In the genomic region with DNA sequence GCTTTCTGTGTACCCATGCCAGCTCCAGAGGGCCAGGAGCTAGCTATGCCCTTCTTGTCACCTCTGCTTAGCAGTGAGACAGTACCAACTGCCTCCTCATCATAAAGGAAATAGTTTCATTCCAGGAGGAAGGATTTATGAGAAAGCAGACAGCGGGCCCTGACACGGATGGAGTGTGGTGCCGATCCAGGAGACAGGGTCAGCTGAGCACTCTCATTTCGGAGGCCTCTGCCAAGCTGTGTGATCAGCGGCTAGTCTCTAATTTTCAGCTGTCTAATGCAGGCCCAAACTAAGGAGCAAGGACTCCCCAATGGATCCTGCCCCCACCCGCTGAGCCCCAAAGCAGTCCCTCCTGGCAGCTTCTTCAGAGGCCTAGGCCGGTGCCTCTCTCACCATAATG, we compare ENCODE assay signal across 36 cellular contexts.
"Had no signal": no experiment of that assay in that cellular context is flagged by ENCODE, and none has a peak within 500 bp of the region (broad histone marks: within the 10 kb centered on the region; RNA-seq: fewer than 3 reads in every experiment).

No MANE protein-coding gene starts in this region.

- FAIRE-seq: bronchial epithelial cell, colon, endometrium, endothelial cell of umbilical vein, frontal cortex had no signal

- H3K27me3 ChIP-seq: adrenal gland, ascending aorta, brain microvascular endothelial cell had no signal

- H3K4me1 ChIP-seq: ascending aorta, esophagus squamous epithelium had no signal

- H3K36me3 Mint-ChIP-seq: activated CD4-positive, alpha-beta memory T cell treated with anti-CD3 and anti-CD28 coated beads for 36 hours; activated CD8-positive, alpha-beta memory T cell treated with anti-CD3 and anti-CD28 coated beads, Interleukin-2, amount 10 ng/mL, durations not matched to agents 7 days and 5 days; activated naive CD4-positive, alpha-beta T cell treated with anti-CD3 and anti-CD28 coated beads, Interleukin-2, amount 50 U/mL, for 24 hours; activated naive CD8-positive, alpha-beta T cell treated with anti-CD3 and anti-CD28 coated beads for 36 hours; T-cell had no signal

- H3K27ac ChIP-seq: adrenal gland, ascending aorta, brain microvascular endothelial cell, epithelial cell of prostate, esophagus squamous epithelium had no signal

- H3K4me1 Mint-ChIP-seq: activated CD4-positive, alpha-beta T cell treated with anti-CD3 and anti-CD28 coated beads for 36 hours; activated CD8-positive, alpha-beta memory T cell treated with anti-CD3 and anti-CD28 coated beads, Interleukin-2, amount 10 ng/mL, durations not matched to agents 7 days and 5 days; activated naive CD8-positive, alpha-beta T cell treated with anti-CD3 and anti-CD28 coated beads for 36 hours; activated naive CD8-positive, alpha-beta T cell treated with anti-CD3 and anti-CD28 coated beads, Interleukin-2, amount 50 U/mL, for 24 hours had no signal

- H3K4me3 Mint-ChIP-seq: activated CD4-positive, alpha-beta memory T cell treated with anti-CD3 and anti-CD28 coated beads for 36 hours; activated CD4-positive, alpha-beta T cell treated with anti-CD3 and anti-CD28 coated beads for 36 hours; activated CD4-positive, alpha-beta T cell treated with anti-CD3 and anti-CD28 coated beads, Interleukin-2, amount 10 ng/mL, durations not matched to agents 24 days and 14 days; activated CD8-positive, alpha-beta memory T cell treated with anti-CD3 and anti-CD28 coated beads, Interleukin-2, amount 10 ng/mL, durations not matched to agents 7 days and 5 days; activated CD8-positive, alpha-beta T cell treated with anti-CD3 and anti-CD28 coated beads, Interleukin-2, amount 10 ng/mL, durations not matched to agents 7 days and 5 days; activated naive CD4-positive, alpha-beta T cell treated with anti-CD3 and anti-CD28 coated beads for 36 hours; activated naive CD4-positive, alpha-beta T cell treated with anti-CD3 and anti-CD28 coated beads, Interleukin-2, amount 50 U/mL, for 24 hours; activated naive CD8-positive, alpha-beta T cell treated with anti-CD3 and anti-CD28 coated beads for 36 hours; activated naive CD8-positive, alpha-beta T cell treated with anti-CD3 and anti-CD28 coated beads, Interleukin-2, amount 50 U/mL, for 24 hours; activated T-helper 1 cell treated with anti-CD3 and anti-CD28 coated beads, Interleukin-12 subunit alpha, Interleukin-12 subunit beta, Interleukin-2, Interleukin-4 antibody, amounts not matched to agents 30 ng/mL and 10 ng/mL and 1 ng/mL, durations not matched to agents 14 hours and 24 hours and 36 hours; central memory CD8-positive, alpha-beta T cell; T-cell; T-helper 1 cell treated with Interleukin-12 subunit alpha and Interleukin-12 subunit beta and Interleukin-4 antibody, amounts not matched to agents 30 μg/mL and 1 μg/mL, for 36 hours had no signal

- ATAC-seq: activated CD4-positive, alpha-beta T cell treated with anti-CD3 and anti-CD28 coated beads for 36 hours; activated CD8-positive, alpha-beta memory T cell treated with anti-CD3 and anti-CD28 coated beads, Interleukin-2, amount 10 ng/mL, durations not matched to agents 7 days and 5 days; activated CD8-positive, alpha-beta T cell treated with anti-CD3 and anti-CD28 coated beads, Interleukin-2, amount 10 ng/mL, durations not matched to agents 7 days and 5 days; activated naive CD8-positive, alpha-beta T cell treated with anti-CD3 and anti-CD28 coated beads, Interleukin-2, amount 50 U/mL, for 24 hours; T-cell had no signal

- H3K27ac Mint-ChIP-seq: activated CD4-positive, alpha-beta memory T cell treated with anti-CD3 and anti-CD28 coated beads for 36 hours; activated CD4-positive, alpha-beta T cell treated with anti-CD3 and anti-CD28 coated beads for 36 hours; activated CD4-positive, alpha-beta T cell treated with anti-CD3 and anti-CD28 coated beads, Interleukin-2, amount 10 ng/mL, durations not matched to agents 24 days and 14 days; activated CD8-positive, alpha-beta memory T cell treated with anti-CD3 and anti-CD28 coated beads, Interleukin-2, amount 10 ng/mL, durations not matched to agents 7 days and 5 days; activated CD8-positive, alpha-beta T cell treated with anti-CD3 and anti-CD28 coated beads, Interleukin-2, amount 10 ng/mL, durations not matched to agents 7 days and 5 days; activated naive CD4-positive, alpha-beta T cell treated with anti-CD3 and anti-CD28 coated beads for 36 hours; activated naive CD4-positive, alpha-beta T cell treated with anti-CD3 and anti-CD28 coated beads, Interleukin-2, amount 50 U/mL, for 24 hours; activated naive CD8-positive, alpha-beta T cell treated with anti-CD3 and anti-CD28 coated beads for 36 hours; activated naive CD8-positive, alpha-beta T cell treated with anti-CD3 and anti-CD28 coated beads, Interleukin-2, amount 50 U/mL, for 24 hours; activated T-helper 1 cell treated with anti-CD3 and anti-CD28 coated beads, Interleukin-12 subunit alpha, Interleukin-12 subunit beta, Interleukin-2, Interleukin-4 antibody, amounts not matched to agents 30 ng/mL and 10 ng/mL and 1 ng/mL, durations not matched to agents 14 hours and 24 hours and 36 hours; activated T-helper 2 cell treated with anti-CD3 and anti-CD28 coated beads, Interferon-gamma antibody, Interleukin-2, Interleukin-4, amounts not matched to agents 10 μg/mL and 5 μg/mL and 100 μg/mL, durations not matched to agents 14 hours and 24 hours and 36 hours; T-cell; T-helper 1 cell treated with Interleukin-12 subunit alpha and Interleukin-12 subunit beta and Interleukin-4 antibody, amounts not matched to agents 30 μg/mL and 1 μg/mL, for 36 hours had no signal

- H3K36me3 ChIP-seq: adrenal gland, ascending aorta, brain microvascular endothelial cell, esophagus squamous epithelium had no signal

- H3K4me3 ChIP-seq: adrenal gland, ascending aorta, esophagus squamous epithelium had no signal

- H3K9me3 ChIP-seq: adrenal gland, ascending aorta, esophagus squamous epithelium had no signal

- H3K27me3 Mint-ChIP-seq: activated naive CD4-positive, alpha-beta T cell treated with anti-CD3 and anti-CD28 coated beads, Interleukin-2, amount 50 U/mL, for 24 hours had no signal

- H3K9me3 Mint-ChIP-seq: activated CD4-positive, alpha-beta memory T cell treated with anti-CD3 and anti-CD28 coated beads for 36 hours; activated CD4-positive, alpha-beta T cell treated with anti-CD3 and anti-CD28 coated beads, Interleukin-2, amount 10 ng/mL, durations not matched to agents 24 days and 14 days; activated naive CD4-positive, alpha-beta T cell treated with anti-CD3 and anti-CD28 coated beads for 36 hours; activated naive CD4-positive, alpha-beta T cell treated with anti-CD3 and anti-CD28 coated beads, Interleukin-2, amount 50 U/mL, for 24 hours; activated naive CD8-positive, alpha-beta T cell treated with anti-CD3 and anti-CD28 coated beads for 36 hours; activated naive CD8-positive, alpha-beta T cell treated with anti-CD3 and anti-CD28 coated beads, Interleukin-2, amount 50 U/mL, for 24 hours; activated T-helper 1 cell treated with anti-CD3 and anti-CD28 coated beads, Interleukin-12 subunit alpha, Interleukin-12 subunit beta, Interleukin-2, Interleukin-4 antibody, amounts not matched to agents 30 ng/mL and 10 ng/mL and 1 ng/mL, durations not matched to agents 14 hours and 24 hours and 36 hours; activated T-helper 2 cell treated with anti-CD3 and anti-CD28 coated beads, Interferon-gamma antibody, Interleukin-2, Interleukin-4, amounts not matched to agents 10 μg/mL and 5 μg/mL and 100 μg/mL, durations not matched to agents 14 hours and 24 hours and 36 hours; central memory CD8-positive, alpha-beta T cell; T-cell; T-helper 1 cell treated with Interleukin-12 subunit alpha and Interleukin-12 subunit beta and Interleukin-4 antibody, amounts not matched to agents 30 μg/mL and 1 μg/mL, for 36 hours had no signal

- DNase-seq: activated CD4-positive, alpha-beta memory T cell treated with anti-CD3 and anti-CD28 coated beads for 36 hours; activated CD4-positive, alpha-beta T cell treated with anti-CD3 and anti-CD28 coated beads for 36 hours; activated CD4-positive, alpha-beta T cell treated with anti-CD3 and anti-CD28 coated beads, Interleukin-2, amount 10 ng/mL, durations not matched to agents 24 days and 14 days; activated CD4-positive, CD25-positive, alpha-beta regulatory T cell; activated CD4-positive, CD25-positive, alpha-beta regulatory T cell treated with anti-CD3 and anti-CD28 coated beads, Interleukin-2, amount 50 U/mL, for 72 hours; activated CD8-positive, alpha-beta memory T cell treated with anti-CD3 and anti-CD28 coated beads, Interleukin-2, amount 10 ng/mL, durations not matched to agents 7 days and 5 days; activated CD8-positive, alpha-beta memory T cell treated with anti-CD3 and anti-CD28 coated beads, Interleukin-2, amount 50 U/mL, for 4 hours; activated CD8-positive, alpha-beta T cell treated with anti-CD3 and anti-CD28 coated beads, Interleukin-2, amount 10 ng/mL, durations not matched to agents 7 days and 5 days; activated effector memory CD4-positive, alpha-beta T cell treated with anti-CD3 and anti-CD28 coated beads, Interleukin-2, amount 50 U/mL, for 16 hours; activated naive CD4-positive, alpha-beta T cell treated with anti-CD3 and anti-CD28 coated beads for 36 hours; activated naive CD8-positive, alpha-beta T cell treated with anti-CD3 and anti-CD28 coated beads for 36 hours; activated naive CD8-positive, alpha-beta T cell treated with anti-CD3 and anti-CD28 coated beads, Interleukin-2, amount 50 U/mL, for 24 hours; activated T-cell treated with anti-CD3 and anti-CD28 coated beads, Interleukin-2, amount 50 U/mL, for 1 hour; activated T-cell treated with anti-CD3 and anti-CD28 coated beads, Interleukin-2, amount 50 U/mL, for 48 hours; adrenal gland; brain microvascular endothelial cell; cortex of kidney; dermis blood vessel endothelial cell; effector CD8-positive, alpha-beta T cell; esophagus squamous epithelium; head of caudate nucleus; SW 1271; T-cell; T-helper 9 cell had no signal
